Comparison of ENCODE assay signal across 9 cellular contexts in genomic region chr9:85142461-85143401, GRCh38.
DNase-seq lines count a peak whose midpoint lies in the region; ATAC-seq and TF ChIP-seq lines count a peak whose summit lies in the region.
"Had no signal": no experiment of that assay in that cellular context is flagged by ENCODE, and none has a peak within 500 bp of the region (broad histone marks: within the 10 kb centered on the region; RNA-seq: fewer than 3 reads in every experiment).

No MANE protein-coding gene starts in this region.

- no peak for ATAC-seq in HG03520 (IDR thresholded peaks at IDR 0.05; ENCODE audit: unreplicated experiment)
- no peak for ATAC-seq in GM18909 (IDR thresholded peaks at IDR 0.05; ENCODE audit: poor library complexity, unreplicated experiment)

- intact Hi-C loops in OCI-LY7 (cut with micrococcal nuclease; ENCODE audit: unreplicated experiment) = no loop called here

- no peaks in the 10 kb centered on the region for H3K27me3 Mint-ChIP-seq in glutamatergic neuron (ENCODE audit: unreplicated experiment)

- CTCF ChIA-PET in OCI-LY7 (lab: Charles Lee; ENCODE audit: unreplicated experiment) = no interaction called here

- H3K79me2 ChIP-seq in OCI-LY7 (ENCODE audit: insufficient read depth, low read depth, low read length) = no peaks in the 10 kb centered on the region

- BruUV-seq in OCI-LY7 (replicated peaks; lab: Mats Ljungman, UMichigan) = no TSS peak

- H3K36me3 Mint-ChIP-seq in glutamatergic neuron (ENCODE audit: unreplicated experiment) = no peaks in the 10 kb centered on the region

- H3K27ac Mint-ChIP-seq in glutamatergic neuron (ENCODE audit: unreplicated experiment) = no peak overlapping the region

- H3K36me3 ChIP-seq in OCI-LY7 (ENCODE audit: insufficient read depth, low read length) = no peaks in the 10 kb centered on the region
- H3K36me3 ChIP-seq: SJCRH30 had no signal

- no peak overlapping the region for H3K4me3 ChIP-seq in OCI-LY7 (ENCODE audit: low read depth, low read length, poor library complexity, severe bottlenecking)
- H3K4me3 ChIP-seq: SJCRH30 had no signal

- no peak overlapping the region for H3K27ac ChIP-seq in OCI-LY7 (ENCODE audit: low read depth, low read length, poor library complexity, severe bottlenecking)
- H3K27ac ChIP-seq: SJCRH30 had no signal

- no peak overlapping the region for H3K4me2 ChIP-seq in OCI-LY7 (ENCODE audit: low read length)

- H2AFZ ChIP-seq in OCI-LY7 (ENCODE audit: low read length) = no peak overlapping the region

- H4K20me1 ChIP-seq in OCI-LY7 (ENCODE audit: insufficient read depth, low read length) = no peaks in the 10 kb centered on the region

- H3K4me1 ChIP-seq in OCI-LY7 (ENCODE audit: insufficient read depth, low read length, poor library complexity, severe bottlenecking) = no peaks in the 10 kb centered on the region
- H3K4me1 ChIP-seq: SJCRH30 had no signal

- H3K9me3 ChIP-seq in OCI-LY7 (ENCODE audit: low read length) = no peaks in the 10 kb centered on the region
- H3K9me3 ChIP-seq: SJCRH30 had no signal

- no peaks in the 10 kb centered on the region for H3K9me3 Mint-ChIP-seq in glutamatergic neuron (ENCODE audit: unreplicated experiment)

- no peaks in the 10 kb centered on the region for H3K9me2 ChIP-seq in OCI-LY7 (ENCODE audit: insufficient read depth, low read length)

- no peaks in the 10 kb centered on the region for H3K4me1 Mint-ChIP-seq in glutamatergic neuron (ENCODE audit: low read depth, unreplicated experiment)

- POLR2A ChIA-PET in OCI-LY7 (lab: Charles Lee) = interaction anchor here (0.6 kb wide), 1 partner anchor 437 kb away, joined by 7 read pairs; no protein-coding TSS in a partner anchor

- TF ChIP-seq CTCF in OCI-LY7 (conservative IDR thresholded peaks at IDR 0.05; ENCODE audit: low read length) = peak; percentile 72
- TF ChIP-seq CTCF in glutamatergic neuron (IDR thresholded peaks at IDR 0.05; ENCODE audit: partially characterized antibody, unreplicated experiment) = peak; percentile 40

- no peak overlapping the region for H3K4me3 Mint-ChIP-seq in glutamatergic neuron (ENCODE audit: unreplicated experiment)

- DNase-seq in DMS53 (lab: John Stamatoyannopoulos, UW) (peak; percentile 23), DMS53 treated with DMSO at 0.1 percent for 48 hours (lab: John Stamatoyannopoulos, UW; ENCODE audit: unreplicated experiment) (no peak), OCI-LY7 (ENCODE audit: low spot score) (peak; percentile 15), glutamatergic neuron (no peak), superior temporal gyrus (ENCODE audit: extremely low spot score) (peak; percentile 74), NCI-H1436 treated with DMSO at 0.1 percent for 48 hours (lab: John Stamatoyannopoulos, UW) (no peak)

Comparison
In these comparisons a context has a peak if more than half of its experiments do, and no peak if none do; other contexts are left out.
1. DNase-seq: peak in DMS53 (single experiment), OCI-LY7 (single experiment) and superior temporal gyrus (single experiment); none in DMS53 treated with DMSO at 0.1 percent for 48 hours (single experiment), glutamatergic neuron (single experiment) and NCI-H1436 treated with DMSO at 0.1 percent for 48 hours (single experiment).